ENCODE assay signal across 1 cellular context in the genomic region with DNA sequence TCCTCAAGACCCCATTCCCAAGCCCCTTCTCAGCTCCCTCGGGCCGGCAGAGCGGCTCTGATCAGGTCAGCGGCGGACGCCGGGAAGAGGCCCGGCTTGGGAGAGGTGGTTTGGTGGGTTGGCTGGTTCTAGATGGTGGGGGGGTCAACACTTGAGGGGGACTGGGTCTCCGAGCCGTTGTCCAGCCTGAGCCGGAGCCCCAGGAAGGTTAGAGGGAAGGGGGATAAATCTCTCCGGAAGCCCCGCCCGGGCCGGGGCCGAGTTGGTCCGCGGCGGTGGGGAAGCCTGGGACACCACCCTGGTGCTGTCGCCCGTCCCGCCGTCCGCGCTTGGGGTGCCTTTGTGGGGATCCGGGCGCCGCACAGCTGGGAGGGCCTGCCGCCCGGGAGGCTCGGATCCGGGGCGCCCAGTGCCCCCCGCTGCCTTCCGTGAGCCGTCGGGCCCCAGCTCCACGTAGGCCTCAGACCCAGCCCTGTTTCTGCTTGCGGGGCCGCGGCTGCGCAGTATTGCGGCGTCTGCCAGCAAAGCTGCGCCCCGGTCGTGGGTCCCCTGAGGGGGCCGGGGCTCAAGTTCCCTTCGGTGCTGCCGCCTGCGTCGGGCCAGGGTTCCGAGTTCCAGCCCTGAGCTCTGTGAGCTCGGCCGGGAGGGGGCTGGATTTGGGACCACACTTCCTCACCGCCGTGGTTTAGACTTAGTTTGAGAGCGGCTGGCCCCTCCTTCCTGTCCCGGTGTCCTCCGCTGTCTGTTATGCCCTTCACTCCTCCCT.
TF ChIP-seq lines count a peak whose summit lies in the region.

No MANE protein-coding gene starts in this region.

TF ChIP-seq in HEK293, 187 proteins besides CTCF, POLR2A, EP300 and RAD21 (continued from another document and continues in another):
- TF ChIP-seq ZNF280D (tag by site-specific recombination; IDR thresholded peaks at IDR 0.05): no peak
- TF ChIP-seq SCRT2 (tag by site-specific recombination; IDR thresholded peaks at IDR 0.05): no peak
- TF ChIP-seq SCRT1 (tag by site-specific recombination; IDR thresholded peaks at IDR 0.05; ENCODE audit: borderline replicate concordance): no peak
- TF ChIP-seq, protein P1, sequence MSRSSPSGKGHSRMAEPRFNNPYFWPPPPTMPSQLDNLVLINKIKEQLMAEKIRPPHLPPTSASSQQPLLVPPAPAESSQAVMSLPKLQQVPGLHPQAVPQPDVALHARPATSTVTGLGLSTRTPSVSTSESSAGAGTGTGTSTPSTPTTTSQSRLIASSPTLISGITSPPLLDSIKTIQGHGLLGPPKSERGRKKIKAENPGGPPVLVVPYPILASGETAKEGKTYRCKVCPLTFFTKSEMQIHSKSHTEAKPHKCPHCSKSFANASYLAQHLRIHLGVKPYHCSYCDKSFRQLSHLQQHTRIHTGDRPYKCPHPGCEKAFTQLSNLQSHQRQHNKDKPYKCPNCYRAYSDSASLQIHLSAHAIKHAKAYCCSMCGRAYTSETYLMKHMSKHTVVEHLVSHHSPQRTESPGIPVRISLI (tag by site-specific recombination; IDR thresholded peaks at IDR 0.05): no peak
- TF ChIP-seq ZBTB20 (tag by site-specific recombination; IDR thresholded peaks at IDR 0.05): peak; percentile 99
- TF ChIP-seq ZNF23 (tag by site-specific recombination; IDR thresholded peaks at IDR 0.05; ENCODE audit: borderline replicate concordance): no peak
- TF ChIP-seq ZNF324 (tag by site-specific recombination; IDR thresholded peaks at IDR 0.05): 0 out of 2 replicates have a peak, but pooled peaks have one; percentile 6
- TF ChIP-seq ZNF335 (tag by site-specific recombination; conservative IDR thresholded peaks at IDR 0.05): peak; percentile 6; the same call in 1 of the 2 replicates
- no peak for TF ChIP-seq AEBP2 (tag by site-specific recombination; IDR thresholded peaks at IDR 0.05; ENCODE audit: borderline replicate concordance)
- TF ChIP-seq, protein P2, sequence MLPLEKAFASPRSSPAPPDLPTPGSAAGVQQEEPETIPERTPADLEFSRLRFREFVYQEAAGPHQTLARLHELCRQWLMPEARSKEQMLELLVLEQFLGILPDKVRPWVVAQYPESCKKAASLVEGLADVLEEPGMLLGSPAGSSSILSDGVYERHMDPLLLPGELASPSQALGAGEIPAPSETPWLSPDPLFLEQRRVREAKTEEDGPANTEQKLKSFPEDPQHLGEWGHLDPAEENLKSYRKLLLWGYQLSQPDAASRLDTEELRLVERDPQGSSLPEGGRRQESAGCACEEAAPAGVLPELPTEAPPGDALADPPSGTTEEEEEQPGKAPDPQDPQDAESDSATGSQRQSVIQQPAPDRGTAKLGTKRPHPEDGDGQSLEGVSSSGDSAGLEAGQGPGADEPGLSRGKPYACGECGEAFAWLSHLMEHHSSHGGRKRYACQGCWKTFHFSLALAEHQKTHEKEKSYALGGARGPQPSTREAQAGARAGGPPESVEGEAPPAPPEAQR (tag by site-specific recombination; IDR thresholded peaks at IDR 0.05): no peak
- TF ChIP-seq ZNF404 (tag by site-specific recombination; IDR thresholded peaks at IDR 0.05): no peak
- TF ChIP-seq, protein P3, sequence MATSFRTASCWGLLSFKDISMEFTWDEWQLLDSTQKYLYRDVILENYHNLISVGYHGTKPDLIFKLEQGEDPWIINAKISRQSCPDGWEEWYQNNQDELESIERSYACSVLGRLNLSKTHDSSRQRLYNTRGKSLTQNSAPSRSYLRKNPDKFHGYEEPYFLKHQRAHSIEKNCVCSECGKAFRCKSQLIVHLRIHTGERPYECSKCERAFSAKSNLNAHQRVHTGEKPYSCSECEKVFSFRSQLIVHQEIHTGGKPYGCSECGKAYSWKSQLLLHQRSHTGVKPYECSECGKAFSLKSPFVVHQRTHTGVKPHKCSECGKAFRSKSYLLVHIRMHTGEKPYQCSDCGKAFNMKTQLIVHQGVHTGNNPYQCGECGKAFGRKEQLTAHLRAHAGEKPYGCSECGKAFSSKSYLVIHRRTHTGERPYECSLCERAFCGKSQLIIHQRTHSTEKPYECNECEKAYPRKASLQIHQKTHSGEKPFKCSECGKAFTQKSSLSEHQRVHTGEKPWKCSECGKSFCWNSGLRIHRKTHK (tag by site-specific recombination; IDR thresholded peaks at IDR 0.05): no peak
- no peak; the same call in none of the 2 replicates for TF ChIP-seq ZNF423 (tag by site-specific recombination; IDR thresholded peaks at IDR 0.05)
- TF ChIP-seq ZNF391 (tag by site-specific recombination; IDR thresholded peaks at IDR 0.05; ENCODE audit: borderline replicate concordance, low read depth): no peak
- no peak for TF ChIP-seq ZNF114 (tag by site-specific recombination; IDR thresholded peaks at IDR 0.05)
- TF ChIP-seq ZNF692 (tag by site-specific recombination; IDR thresholded peaks at IDR 0.05): peak; percentile 79
- TF ChIP-seq ZSCAN4 (tag by site-specific recombination; IDR thresholded peaks at IDR 0.05): no peak
- TF ChIP-seq ZNF280C (tag by site-specific recombination; IDR thresholded peaks at IDR 0.05): no peak
- no peak for TF ChIP-seq ZNF184 (tag by site-specific recombination; IDR thresholded peaks at IDR 0.05)
- peak; percentile 79 for TF ChIP-seq ZIC2 (tag by site-specific recombination; IDR thresholded peaks at IDR 0.05)
- peak; percentile 3; the same call in 1 of the 2 replicates for TF ChIP-seq KLF16 (tag by site-specific recombination; IDR thresholded peaks at IDR 0.05)
- TF ChIP-seq ZNF132 (tag by site-specific recombination; IDR thresholded peaks at IDR 0.05; ENCODE audit: borderline replicate concordance): no peak
- TF ChIP-seq PRDM2 (tag by site-specific recombination; IDR thresholded peaks at IDR 0.05; ENCODE audit: borderline replicate concordance): no peak
- no peak for TF ChIP-seq ZNF354C (tag by site-specific recombination; IDR thresholded peaks at IDR 0.05; ENCODE audit: borderline replicate concordance, low read depth)
- no peak for TF ChIP-seq ZNF544 (tag by site-specific recombination; IDR thresholded peaks at IDR 0.05)
- TF ChIP-seq, protein P4, sequence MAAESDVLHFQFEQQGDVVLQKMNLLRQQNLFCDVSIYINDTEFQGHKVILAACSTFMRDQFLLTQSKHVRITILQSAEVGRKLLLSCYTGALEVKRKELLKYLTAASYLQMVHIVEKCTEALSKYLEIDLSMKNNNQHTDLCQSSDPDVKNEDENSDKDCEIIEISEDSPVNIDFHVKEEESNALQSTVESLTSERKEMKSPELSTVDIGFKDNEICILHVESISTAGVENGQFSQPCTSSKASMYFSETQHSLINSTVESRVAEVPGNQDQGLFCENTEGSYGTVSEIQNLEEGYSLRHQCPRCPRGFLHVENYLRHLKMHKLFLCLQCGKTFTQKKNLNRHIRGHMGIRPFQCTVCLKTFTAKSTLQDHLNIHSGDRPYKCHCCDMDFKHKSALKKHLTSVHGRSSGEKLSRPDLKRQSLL (tag by site-specific recombination; IDR thresholded peaks at IDR 0.05): peak; percentile 71; the same call in 1 of the 2 replicates
- peak; percentile 76 for TF ChIP-seq ZNF121 (tag by site-specific recombination; IDR thresholded peaks at IDR 0.05)
- no peak for TF ChIP-seq ZNF274 (IDR thresholded peaks at IDR 0.05; ENCODE audit: low read length)
- TF ChIP-seq ZNF274 (tag by site-specific recombination; IDR thresholded peaks at IDR 0.05; ENCODE audit: borderline replicate concordance): no peak
